In genomic region chr10:11707936-11708335, GRCh38 we compare ENCODE assay signal across 19 cellular contexts.
"Had no signal": no experiment of that assay in that cellular context is flagged by ENCODE, and none has a peak within 500 bp of the region (broad histone marks: within the 10 kb centered on the region; RNA-seq: fewer than 3 reads in every experiment).

No MANE protein-coding gene starts in this region.

- H3K9me3 Mint-ChIP-seq: effector memory CD8-positive, alpha-beta T cell; naive thymus-derived CD8-positive, alpha-beta T cell; stimulated activated memory B cell treated with anti-CD40 and anti-IgM and Interleukin-4, amounts not matched to agents 10 μg/mL and 1 μg/mL and 100 μg/mL, for 72 hours had no signal

- H3K4me3 Mint-ChIP-seq: activated naive CD8-positive, alpha-beta T cell; effector memory CD8-positive, alpha-beta T cell; stimulated activated memory B cell treated with anti-CD40 and anti-IgM and Interleukin-4, amounts not matched to agents 10 μg/mL and 1 μg/mL and 100 μg/mL, for 72 hours had no signal

- H3K27ac Mint-ChIP-seq: activated naive CD8-positive, alpha-beta T cell; effector memory CD8-positive, alpha-beta T cell; stimulated activated memory B cell treated with anti-CD40 and anti-IgM and Interleukin-4, amounts not matched to agents 10 μg/mL and 1 μg/mL and 100 μg/mL, for 72 hours had no signal

- H3K27me3 Mint-ChIP-seq: stimulated activated memory B cell treated with anti-CD40 and anti-IgM and Interleukin-4, amounts not matched to agents 10 μg/mL and 1 μg/mL and 100 μg/mL, for 72 hours had no signal

- H3K36me3 ChIP-seq: left ventricle myocardium inferior, sigmoid colon, spleen, thoracic aorta, WERI-Rb-1 had no signal

- H3K9me3 ChIP-seq: left ventricle myocardium inferior, sigmoid colon, spleen, thoracic aorta had no signal

- H3K27ac ChIP-seq: left ventricle myocardium inferior, sigmoid colon, thoracic aorta, WERI-Rb-1 had no signal

- H3K27me3 ChIP-seq: sigmoid colon, spleen had no signal

- H3K36me3 Mint-ChIP-seq: activated naive CD8-positive, alpha-beta T cell; naive thymus-derived CD8-positive, alpha-beta T cell; stimulated activated memory B cell treated with anti-CD40 and anti-IgM and Interleukin-4, amounts not matched to agents 10 μg/mL and 1 μg/mL and 100 μg/mL, for 72 hours had no signal

- H3K4me3 ChIP-seq: left ventricle myocardium inferior, sigmoid colon, spleen, thoracic aorta had no signal

- ATAC-seq: effector memory CD8-positive, alpha-beta T cell; naive thymus-derived CD8-positive, alpha-beta T cell; stimulated activated memory B cell treated with anti-CD40 and anti-IgM and Interleukin-4, amounts not matched to agents 10 μg/mL and 1 μg/mL and 100 μg/mL, for 72 hours had no signal

- DNase-seq: activated CD4-positive, alpha-beta T cell treated with anti-CD3 and anti-CD28 coated beads for 1 hour; activated CD8-positive, alpha-beta memory T cell treated with anti-CD3 and anti-CD28 coated beads for 24 hours; activated CD8-positive, alpha-beta memory T cell treated with anti-CD3 and anti-CD28 coated beads, Interleukin-2, amount 50 U/mL, for 48 hours; activated effector memory CD4-positive, alpha-beta T cell treated with Interleukin-2 at 50 U/mL for 16 hours; activated T-cell treated with anti-CD3 and anti-CD28 coated beads, Interleukin-2, amount 50 U/mL, for 48 hours; effector memory CD8-positive, alpha-beta T cell; glutamatergic neuron; hippocampal formation; islet precursor cell; left ventricle myocardium inferior; naive thymus-derived CD8-positive, alpha-beta T cell; sigmoid colon; spleen; stimulated activated CD4-positive, alpha-beta T cell treated with anti-CD3 and anti-CD28 coated beads, Interleukin-4, amount 100 ng/mL, for 4 hours; T-helper 2 cell; WERI-Rb-1 had no signal

- H3K4me1 ChIP-seq: sigmoid colon had no signal
